Comparison of ENCODE assay signal across 33 cellular contexts in genomic region chr9:93702261-93702660, GRCh38.
A peak's percentile ranks its signal among the peaks of the same experiment; 100 is the strongest.
DNase-seq lines count a peak whose midpoint lies in the region; ATAC-seq, FAIRE-seq and TF ChIP-seq lines count a peak whose summit lies in the region.
"Had no signal": no experiment of that assay in that cellular context is flagged by ENCODE, and none has a peak within 500 bp of the region (broad histone marks: within the 10 kb centered on the region; RNA-seq: fewer than 3 reads in every experiment).

No MANE protein-coding gene starts in this region.

- no peaks in the 10 kb centered on the region for H4K20me1 ChIP-seq in HepG2 (ENCODE audit: insufficient read depth, low read length)

- intact Hi-C loops in HepG2 (cut with micrococcal nuclease; ENCODE audit: unreplicated experiment) (no loop called here), right lobe of liver (cut with DNase I) (no loop called here), upper lobe of right lung (cut with DNase I) (no loop called here), left colon (cut with DNase I, micrococcal nuclease) (no loop called here)

- POLR2A ChIA-PET in HepG2 (lab: Yijun Ruan, JAX): no interaction called here

- H3K27me3 ChIP-seq in HepG2 (ENCODE audit: control insufficient read depth in 1 of 2, insufficient read depth in 2 of 2, low read length in 2 of 2) (peaks cover 0 to 12% of the 10 kb centered on the region in 2 experiments; a peak in 2 of 5 replicates), right lobe of liver (no peaks in the 10 kb centered on the region), endodermal cell (ENCODE audit: control insufficient read depth, insufficient read depth, low read length, poor library complexity, severe bottlenecking) (no peaks in the 10 kb centered on the region), upper lobe of right lung (no peaks in the 10 kb centered on the region)
- H3K27me3 ChIP-seq: dorsolateral prefrontal cortex, gastroesophageal sphincter, upper lobe of left lung had no signal

- H3K27ac Mint-ChIP-seq in endodermal cell: no peak overlapping the region
- H3K27ac Mint-ChIP-seq: activated CD4-positive, alpha-beta memory T cell treated with anti-CD3 and anti-CD28 coated beads, Interleukin-2, amount 10 ng/mL, durations not matched to agents 7 days and 5 days; immature natural killer cell; naive B cell; T-helper 17 cell had no signal

- WGBS in HepG2 (ENCODE audit: low lambda C conversion rate): 27% methylated on average over 7 of the region's 7 CpGs
- 64% methylated on average over 2 of the region's 7 CpGs for WGBS in right lobe of liver (ENCODE audit: insufficient coverage, low coverage, low lambda C conversion rate, missing lambda C conversion rate)
- WGBS in endodermal cell (ENCODE audit: insufficient coverage in 1 of 2, insufficient read length in 1 of 2), 2 experiments: 91 to 100% methylated on average over 2 to 7 of the region's 7 CpGs

- no peak overlapping the region for H3K4me2 ChIP-seq in HepG2 (ENCODE audit: low read depth, low read length)
- H3K4me2 ChIP-seq: hepatocyte had no signal

- no peaks in the 10 kb centered on the region for H3K4me1 Mint-ChIP-seq in endodermal cell
- H3K4me1 Mint-ChIP-seq: activated CD4-positive, alpha-beta memory T cell treated with anti-CD3 and anti-CD28 coated beads, Interleukin-2, amount 10 ng/mL, durations not matched to agents 7 days and 5 days; immature natural killer cell; T-helper 17 cell had no signal

- H3K36me3 ChIP-seq in HepG2 (replicated peaks in 1 of 2; ENCODE audit: control insufficient read depth in 1 of 2, insufficient read depth in 2 of 2, low read length in 2 of 2) (no peaks in the 10 kb centered on the region), right lobe of liver (no peaks in the 10 kb centered on the region), endodermal cell (ENCODE audit: control insufficient read depth, insufficient read depth, low read length) (no peaks in the 10 kb centered on the region), upper lobe of right lung (no peaks in the 10 kb centered on the region)
- H3K36me3 ChIP-seq: BE2C, gastroesophageal sphincter, left ventricle myocardium inferior, upper lobe of left lung had no signal

- no peak overlapping the region for H2AFZ ChIP-seq in HepG2 (ENCODE audit: low read length)
- H2AFZ ChIP-seq: hepatocyte had no signal

- FAIRE-seq in HepG2 (lab: Jason Lieb, UNC): no peak
- FAIRE-seq: astrocyte, endothelial cell of umbilical vein, GM12878 had no signal

- no TSS peak for BruUV-seq in HepG2 (replicated peaks; lab: Mats Ljungman, UMichigan)

- TF ChIP-seq RAD21 in HepG2 (CRISPR knock-in tag; IDR thresholded peaks at IDR 0.05): no peak

- ATAC-seq in HepG2 (no peak), right lobe of liver (no peak), upper lobe of right lung (no peak), left colon (no peak)
- ATAC-seq: gastroesophageal sphincter, GM12878, SK-N-SH treated with all-trans-retinoic acid at 6 μM for 48 hours, T-helper 17 cell had no signal

- no peaks in the 10 kb centered on the region for H3K9me3 ChIP-seq in HepG2 (ENCODE audit: low read length)
- peaks cover 0 to 4% (median 0%) of the 10 kb centered on the region in 4 donors for H3K9me3 ChIP-seq in right lobe of liver
- H3K9me3 ChIP-seq in endodermal cell (ENCODE audit: control insufficient read depth, low read length): peaks cover 5% of the 10 kb centered on the region
- no peaks in the 10 kb centered on the region for H3K9me3 ChIP-seq in upper lobe of right lung
- H3K9me3 ChIP-seq: BE2C had no signal

- in situ Hi-C loops in HepG2 (cut with HindIII; ENCODE audit: extremely low pct_ligation_motif_present, low pct_unique_long_range_greater_than_20kb): no loop called here

- CTCF ChIA-PET in HepG2 (lab: Yijun Ruan, JAX; ENCODE audit: low intra/inter-chr PET ratio, low total read pairs): no interaction called here

- H3K4me1 ChIP-seq in HepG2 (ENCODE audit: insufficient read depth, low read length) (peaks cover 8% of the 10 kb centered on the region; the same call in 1 of the 2 replicates), right lobe of liver (no peaks in the 10 kb centered on the region), endodermal cell (ENCODE audit: control insufficient read depth, insufficient read depth, low read length) (no peaks in the 10 kb centered on the region), upper lobe of right lung (no peaks in the 10 kb centered on the region)
- H3K4me1 ChIP-seq: BE2C, gastroesophageal sphincter, left ventricle myocardium inferior, upper lobe of left lung had no signal

- TF ChIP-seq EP300 in HepG2 (IDR thresholded peaks at IDR 0.05; ENCODE audit: low read depth in 2 of 2, low read length in 2 of 2) (no peak), HepG2 (CRISPR knock-in tag; IDR thresholded peaks at IDR 0.05; ENCODE audit: borderline replicate concordance) (no peak)

- no peak overlapping the region for H3K4me3 Mint-ChIP-seq in endodermal cell
- H3K4me3 Mint-ChIP-seq: activated CD4-positive, alpha-beta memory T cell treated with anti-CD3 and anti-CD28 coated beads, Interleukin-2, amount 10 ng/mL, durations not matched to agents 7 days and 5 days; immature natural killer cell; naive B cell; T-helper 17 cell had no signal

- H3K4me3 ChIP-seq in HepG2 (replicated peaks in 1 of 3; ENCODE audit: insufficient read depth in 1 of 3, low read depth in 2 of 3, low read length in 3 of 3) (no peak overlapping the region), right lobe of liver (no peak overlapping the region), endodermal cell (ENCODE audit: low read length) (no peak overlapping the region), upper lobe of right lung (no peak overlapping the region)
- H3K4me3 ChIP-seq: dorsolateral prefrontal cortex, gastroesophageal sphincter, GM12878, hepatocyte, left ventricle myocardium inferior, skin epidermis, upper lobe of left lung had no signal

- peaks cover 35% of the 10 kb centered on the region for H3K9me3 Mint-ChIP-seq in endodermal cell

- H3K27me3 Mint-ChIP-seq in endodermal cell (ENCODE audit: insufficient read depth): no peaks in the 10 kb centered on the region
- H3K27me3 Mint-ChIP-seq: activated CD4-positive, alpha-beta memory T cell treated with anti-CD3 and anti-CD28 coated beads, Interleukin-2, amount 10 ng/mL, durations not matched to agents 7 days and 5 days; T-helper 17 cell had no signal

- no peaks in the 10 kb centered on the region for H3K79me2 ChIP-seq in HepG2 (ENCODE audit: insufficient read depth, low read length)
- H3K79me2 ChIP-seq: hepatocyte had no signal

- no peak overlapping the region for H3K9ac ChIP-seq in HepG2 (ENCODE audit: insufficient read depth, low read depth, low read length)
- no peak overlapping the region for H3K9ac ChIP-seq in endodermal cell (ENCODE audit: extremely low read depth, low read length, poor library complexity, severe bottlenecking)

- no peak for DNase-seq in HepG2 (ENCODE audit: low spot score)
- no peak for DNase-seq in right lobe of liver
- peak; percentile 41 for DNase-seq in endodermal cell
- peak; percentile 49 for DNase-seq in upper lobe of right lung
- no peak for DNase-seq in NCI-H2029 treated with DMSO at 0.1 percent for 48 hours (lab: John Stamatoyannopoulos, UW)
- DNase-seq in left colon: no peak
- DNase-seq in HUDEP-2 (lab: John Stamatoyannopoulos, UW; ENCODE audit: unreplicated experiment in 76 of 76): no peak
- DNase-seq: activated CD4-positive, alpha-beta memory T cell treated with anti-CD3 and anti-CD28 coated beads, Interleukin-2, amount 10 ng/mL, durations not matched to agents 7 days and 5 days; activated CD4-positive, CD25-positive, alpha-beta regulatory T cell treated with anti-CD3 and anti-CD28 coated beads, Interleukin-2, amount 50 U/mL, for 72 hours; activated gamma-delta T cell treated with Interleukin-2 at 50 U/mL for 16 hours; activated T-cell treated with anti-CD3 and anti-CD28 coated beads, Interleukin-2, amount 50 U/mL, for 1 hour; BE2C; caudate nucleus; DMS79; dorsolateral prefrontal cortex; GF-D8; immature natural killer cell; left ventricle myocardium inferior; naive B cell; NCI-H2081 treated with DMSO at 0.1 percent for 48 hours; NCI-H345; NCI-H748 treated with DMSO at 0.1 percent for 48 hours; nucleus accumbens; T-helper 17 cell had no signal

- TF ChIP-seq POLR2A in HepG2 (IDR thresholded peaks at IDR 0.05; ENCODE audit: insufficient read depth in 1 of 2, low read depth in 2 of 2, low read length in 2 of 2) (no peak), right lobe of liver (IDR thresholded peaks at IDR 0.05) (no peak)

- no peaks in the 10 kb centered on the region for H3K36me3 Mint-ChIP-seq in endodermal cell (ENCODE audit: low read depth)
- H3K36me3 Mint-ChIP-seq: naive B cell had no signal

- no peak overlapping the region for H3K27ac ChIP-seq in HepG2 (ENCODE audit: extremely low read length, insufficient read depth, low read length)
- no peak overlapping the region for H3K27ac ChIP-seq in right lobe of liver
- no peak overlapping the region for H3K27ac ChIP-seq in endodermal cell (ENCODE audit: low read depth, low read length)
- H3K27ac ChIP-seq in upper lobe of right lung: no peak overlapping the region
- H3K27ac ChIP-seq: dorsolateral prefrontal cortex, gastroesophageal sphincter, hepatocyte, left ventricle myocardium inferior, skin epidermis, upper lobe of left lung had no signal

- TF ChIP-seq CTCF in HepG2 (CRISPR knock-in tag; IDR thresholded peaks at IDR 0.05) (peak; percentile 19; the same call in 1 of the 2 replicates), right lobe of liver (IDR thresholded peaks at IDR 0.05) (no peak), LNCAP (IDR thresholded peaks at IDR 0.05) (peak; percentile 17; the same call in 1 of the 2 replicates), endodermal cell (conservative IDR thresholded peaks at IDR 0.05) (peak; percentile 31), upper lobe of right lung (IDR thresholded peaks at IDR 0.05) (no peak)

TF ChIP-seq in HepG2, 621 proteins besides CTCF, POLR2A, EP300 and RAD21 (continues in another document):
- TF ChIP-seq TFDP1 (CRISPR knock-in tag; IDR thresholded peaks at IDR 0.05; ENCODE audit: borderline replicate concordance) (no peak), FOXC1 (CRISPR knock-in tag; IDR thresholded peaks at IDR 0.05; ENCODE audit: borderline replicate concordance) (no peak), FOXK2 (IDR thresholded peaks at IDR 0.05) (no peak), GTF3A (CRISPR knock-in tag; conservative IDR thresholded peaks at IDR 0.05) (no peak), ZNF282 (IDR thresholded peaks at IDR 0.05; ENCODE audit: partially characterized antibody) (no peak)

Comparison
In these comparisons a context has a peak if more than half of its experiments do, and no peak if none do; other contexts are left out.
1. CTCF ChIP-seq: peak in HepG2 (single experiment), LNCAP (single experiment) and endodermal cell (single experiment); none in right lobe of liver (0 of 4) and upper lobe of right lung (single experiment).
2. DNase-seq: peak in endodermal cell (single experiment) and upper lobe of right lung (single experiment); none in HepG2 (single experiment), right lobe of liver (0 of 3), NCI-H2029 treated with DMSO at 0.1 percent for 48 hours (single experiment), left colon (0 of 2) and HUDEP-2 (0 of 76).